In genomic region chr3:181710581-181711255, GRCh38 we compare ENCODE assay signal across 8 cellular contexts. TPM values are rescaled to one million over a fixed set of nuclear protein-coding genes. Genes with fewer than 3 reads are reported as not detected.
A peak's percentile ranks its signal among the peaks of the same experiment; 100 is the strongest.
DNase-seq lines count a peak whose midpoint lies in the region; ATAC-seq and TF ChIP-seq lines count a peak whose summit lies in the region.
"Had no signal": no experiment of that assay in that cellular context is flagged by ENCODE, and none has a peak within 500 bp of the region (broad histone marks: within the 10 kb centered on the region; RNA-seq: fewer than 3 reads in every experiment).

No MANE protein-coding gene starts in this region.

- no peak overlapping the region for H4K91ac ChIP-seq in trophoblast cell (ENCODE audit: low read depth, low read length)

- intact Hi-C loops in colonic mucosa (cut with DNase I): loop anchor here (5.0 kb wide), 1 partner anchor 972 kb away; no protein-coding TSS in a partner anchor

- WGBS in esophagus, 2 donors: 18 to 37% methylated on average over 26 of the region's 26 CpGs
- no CpG with 5 or more reads among the region's 26 CpGs for WGBS in trophoblast cell (ENCODE audit: extremely low coverage, insufficient coverage, insufficient read length)

- no peak overlapping the region for H3K4ac ChIP-seq in trophoblast cell (ENCODE audit: low read depth, low read length)

- H2AFZ ChIP-seq in trophoblast cell (ENCODE audit: insufficient read depth, low read length, poor library complexity): no peak overlapping the region

- H3K27me3 ChIP-seq in esophagus (ENCODE audit: control insufficient read depth in 1 of 2, insufficient read depth in 2 of 2, low read length in 2 of 2) (peaks cover 0 to 4% of the 10 kb centered on the region in 2 donors), trophoblast cell (ENCODE audit: insufficient read depth, low read length) (peaks cover 21% of the 10 kb centered on the region), colonic mucosa (peaks cover 84% of the 10 kb centered on the region)

- no peaks in the 10 kb centered on the region for H3K9me3 ChIP-seq in HEK293 (ENCODE audit: control insufficient read depth, insufficient read depth, low read depth, low read length)
- peaks cover 0 to 5% of the 10 kb centered on the region in 2 donors for H3K9me3 ChIP-seq in esophagus (ENCODE audit: control insufficient read depth in 2 of 2, insufficient read depth in 1 of 2, low read depth in 1 of 2, low read length in 1 of 2)
- peaks cover 3% of the 10 kb centered on the region for H3K9me3 ChIP-seq in trophoblast cell (ENCODE audit: insufficient read depth, low read depth, low read length)
- H3K9me3 ChIP-seq in colonic mucosa: no peaks in the 10 kb centered on the region
- H3K9me3 ChIP-seq: sigmoid colon had no signal

- H2BK12ac ChIP-seq in trophoblast cell (ENCODE audit: low read length): no peak overlapping the region

- no peak overlapping the region for H2BK5ac ChIP-seq in trophoblast cell (ENCODE audit: low read depth, low read length, poor library complexity)

- H3K4me2 ChIP-seq in trophoblast cell (ENCODE audit: low read length): peak overlapping the region; percentile 62

- no peak overlapping the region for H3K9ac ChIP-seq in trophoblast cell (ENCODE audit: low read length)
- H3K9ac ChIP-seq in colonic mucosa (ENCODE audit: low read depth in 2 of 2, low read length in 2 of 2): no peak overlapping the region

- H3K18ac ChIP-seq in trophoblast cell (ENCODE audit: low read length): no peak overlapping the region

- TF ChIP-seq CTCF in HEK293 (tag by site-specific recombination; IDR thresholded peaks at IDR 0.05): no peak
- TF ChIP-seq CTCF in colonic mucosa (IDR thresholded peaks at IDR 0.05): no peak

- H4K8ac ChIP-seq in trophoblast cell (ENCODE audit: low read depth, low read length): no peak overlapping the region

- no peak for ATAC-seq in GM19455 (IDR thresholded peaks at IDR 0.05; ENCODE audit: unreplicated experiment)
- ATAC-seq in GM18520 (IDR thresholded peaks at IDR 0.05; ENCODE audit: unreplicated experiment): no peak

- no peak overlapping the region for H2BK120ac ChIP-seq in trophoblast cell (ENCODE audit: insufficient read depth, low read length, poor library complexity)

- no peak overlapping the region for H3K14ac ChIP-seq in trophoblast cell (ENCODE audit: low read length)

- POLR2A ChIA-PET in HEK293 (lab: Yijun Ruan, JAX): no interaction called here

- H3K79me2 ChIP-seq in trophoblast cell (ENCODE audit: control insufficient read depth, insufficient read depth, low read length, poor library complexity): no peaks in the 10 kb centered on the region

- H3K4me1 ChIP-seq in HEK293 (ENCODE audit: control insufficient read depth, insufficient read depth, low read length): peaks cover 10% of the 10 kb centered on the region
- H3K4me1 ChIP-seq in esophagus (ENCODE audit: control insufficient read depth in 2 of 2, insufficient read depth in 2 of 2, low read length in 1 of 2): no peaks in the 10 kb centered on the region
- H3K4me1 ChIP-seq in trophoblast cell (ENCODE audit: control insufficient read depth in 1 of 2, insufficient read depth in 2 of 2, low read length in 2 of 2): peaks cover 12 to 16% of the 10 kb centered on the region in 2 experiments
- H3K4me1 ChIP-seq in colonic mucosa: peaks cover 3% of the 10 kb centered on the region

- H2AK5ac ChIP-seq in trophoblast cell (ENCODE audit: low read length): no peak overlapping the region

- no peak overlapping the region for H3K23ac ChIP-seq in trophoblast cell (ENCODE audit: low read length)

- no peak overlapping the region for H3K4me3 ChIP-seq in HEK293 (ENCODE audit: low read depth, low read length)
- peak overlapping the region; percentile 16 to 92 for H3K4me3 ChIP-seq in esophagus (ENCODE audit: low read depth in 1 of 2, low read length in 2 of 2)
- H3K4me3 ChIP-seq in trophoblast cell (ENCODE audit: low read depth, low read length): no peak overlapping the region
- H3K4me3 ChIP-seq in colonic mucosa: no peak overlapping the region

- DNase-seq in NCI-H446 treated with DMSO at 0.1 percent for 48 hours (lab: John Stamatoyannopoulos, UW) (peak; percentile 66), trophoblast cell (no peak), colonic mucosa (no peak)

- H3K27ac ChIP-seq in HEK293 (ENCODE audit: extremely low read depth, low read depth, low read length) (peak overlapping the region; percentile 85), esophagus (ENCODE audit: low read depth in 2 of 2, low read length in 1 of 2) (peak overlapping the region; percentile 93 to 97), trophoblast cell (ENCODE audit: low read depth, low read length) (no peak overlapping the region), colonic mucosa (no peak overlapping the region)
- H3K27ac ChIP-seq: sigmoid colon had no signal

- no peaks in the 10 kb centered on the region for H3K79me1 ChIP-seq in trophoblast cell (ENCODE audit: low read length)

- H3K36me3 ChIP-seq in HEK293 (ENCODE audit: control insufficient read depth in 2 of 2, insufficient read depth in 1 of 2, low read length in 2 of 2) (no peaks in the 10 kb centered on the region), esophagus (ENCODE audit: control insufficient read depth in 2 of 2, insufficient read depth in 2 of 2, low read length in 1 of 2) (no peaks in the 10 kb centered on the region), trophoblast cell (ENCODE audit: control insufficient read depth in 1 of 2, insufficient read depth in 2 of 2, low read length in 2 of 2) (no peaks in the 10 kb centered on the region), colonic mucosa (no peaks in the 10 kb centered on the region)
- H3K36me3 ChIP-seq: sigmoid colon had no signal

- CTCF ChIA-PET in HEK293 (lab: Yijun Ruan, JAX): interaction anchor here (0.7 kb wide), 1 partner anchor 384 kb away, joined by 5 read pairs; no protein-coding TSS in a partner anchor

- H4K12ac ChIP-seq in trophoblast cell (ENCODE audit: low read depth, low read length): no peak overlapping the region

TF ChIP-seq in HEK293, 187 proteins besides CTCF, POLR2A, EP300 and RAD21:
- TF ChIP-seq ZSCAN23 (tag by site-specific recombination; IDR thresholded peaks at IDR 0.05) (no peak), ZNF449 (tag by site-specific recombination; IDR thresholded peaks at IDR 0.05) (no peak), PRDM2 (tag by site-specific recombination; IDR thresholded peaks at IDR 0.05; ENCODE audit: borderline replicate concordance) (no peak), EGR2 (tag by site-specific recombination; IDR thresholded peaks at IDR 0.05; ENCODE audit: low read depth) (peak; percentile 58), MYNN (tag by site-specific recombination; IDR thresholded peaks at IDR 0.05; ENCODE audit: borderline replicate concordance) (no peak), ZFHX2 (tag by site-specific recombination; conservative IDR thresholded peaks at IDR 0.05) (peak; percentile 82), ZNF366 (tag by site-specific recombination; conservative IDR thresholded peaks at IDR 0.05) (no peak), ZNF426 (tag by site-specific recombination; IDR thresholded peaks at IDR 0.05) (no peak)
TF ChIP-seq in HEK293: peak in this region for 2.

RNA-seq across cellular contexts. Expression of gene SOX2, which starts 1.0 kb away (rescaled TPM):
- 10 to 100 TPM; 23.6 to 31.6 TPM for polyA plus RNA-seq in esophagus
- polyA plus RNA-seq in trophoblast cell (2013): 0.25 and 0.30 TPM in 2 replicates
- under 1 TPM; 0.25 to 0.35 TPM for total RNA-seq in colonic mucosa

Comparison
In these comparisons a context has a peak if more than half of its experiments do, and no peak if none do; other contexts are left out.
1. H3K27ac ChIP-seq: peak in HEK293 (single experiment) and esophagus (2 of 2); none in trophoblast cell (single experiment) and colonic mucosa (single experiment).
2. H3K4me3 ChIP-seq: peak in esophagus (2 of 2); none in HEK293 (single experiment), trophoblast cell (single experiment) and colonic mucosa (single experiment).